ENCODE assay signal across 20 cellular contexts in genomic region chr11:12403995-12404345, GRCh38. TPM values are rescaled to one million over a fixed set of nuclear protein-coding genes. Genes with fewer than 3 reads are reported as not detected.
DNase-seq lines count a peak whose midpoint lies in the region; ATAC-seq and TF ChIP-seq lines count a peak whose summit lies in the region.
"Had no signal": no experiment of that assay in that cellular context is flagged by ENCODE, and none has a peak within 500 bp of the region (broad histone marks: within the 10 kb centered on the region; RNA-seq: fewer than 3 reads in every experiment).

No MANE protein-coding gene starts in this region.

- peaks cover 54% of the 10 kb centered on the region for H4K20me1 ChIP-seq in osteoblast (ENCODE audit: insufficient read depth, low read length)

- peaks cover 47% of the 10 kb centered on the region for H3K4me1 ChIP-seq in osteoblast (ENCODE audit: insufficient read depth, low read length)
- H3K4me1 ChIP-seq in transverse colon, result peaks cover 3 to 29% (median 13%) of the 10 kb centered on the region in 4 donors

- peaks cover 95% of the 10 kb centered on the region for H3K79me2 ChIP-seq in osteoblast (ENCODE audit: insufficient read depth, low read length)

- H3K27ac ChIP-seq in osteoblast (ENCODE audit: low read depth, low read length), result peak overlapping the region; percentile 62
- peak overlapping the region; percentile 71 to 99 (median 84) for H3K27ac ChIP-seq in transverse colon
- H3K27ac ChIP-seq: 22Rv1 had no signal

- 33 to 45% methylated on average over 1 to 2 of the region's 2 CpGs for WGBS in transverse colon (ENCODE audit: low coverage in 1 of 2), 2 donors

- peak; percentile 20 for DNase-seq in NCI-H446 treated with DMSO at 0.1 percent for 48 hours (lab: John Stamatoyannopoulos, UW)
- DNase-seq in NCI-H446 (lab: John Stamatoyannopoulos, UW), result no peak
- DNase-seq in fibroblast of the aortic adventitia (ENCODE audit: low read depth), result peak; percentile 55
- no peak for DNase-seq in osteoblast (ENCODE audit: insufficient read length, low spot score, missing footprints)
- DNase-seq in transverse colon, result no peak
- no peak for DNase-seq in C1 segment of cervical spinal cord (lab: John Stamatoyannopoulos, UW)
- DNase-seq in NCI-H2081 treated with DMSO at 0.1 percent for 48 hours (lab: John Stamatoyannopoulos, UW), result no peak
- DNase-seq: CD4-positive, CD25-positive, alpha-beta regulatory T cell; COR-L47; GDM1; HCEC 1CT; KG1; NCI-H1417; NCI-H187; NCI-H2227 treated with DMSO at 0.1 percent for 48 hours; NCI-H524 treated with DMSO at 0.1 percent for 48 hours; RPMI8226 had no signal

- TF ChIP-seq EP300 in transverse colon (IDR thresholded peaks at IDR 0.05; ENCODE audit: low read depth), result no peak

- H2AFZ ChIP-seq in osteoblast (ENCODE audit: low read length), result no peak overlapping the region
- H2AFZ ChIP-seq: GM23338 had no signal

- in situ Hi-C loops in transverse colon (cut with MboI; ENCODE audit: low pct_ligation_motif_present in 1 of 4, low pct_unique_long_range_greater_than_20kb in 1 of 4, low sequenced_read_pairs in 3 of 4), result loop anchor here in 1 of 4 donors (25.0 kb wide), 1 partner anchor 483 kb away; no protein-coding TSS in a partner anchor

- H3K4me3 ChIP-seq in fibroblast of the aortic adventitia (ENCODE audit: low read depth, low read length) (no peak overlapping the region), osteoblast (ENCODE audit: insufficient read depth, low read length) (no peak overlapping the region), transverse colon (no peak overlapping the region)
- H3K4me3 ChIP-seq: GM23338 had no signal

- H3K9me3 ChIP-seq in osteoblast (ENCODE audit: low read depth, low read length) (no peaks in the 10 kb centered on the region), transverse colon (no peaks in the 10 kb centered on the region)

- intact Hi-C loops in transverse colon (cut with DNase I; ENCODE audit: low total_unique reads), result loop anchor here (10.0 kb wide), 1 partner anchor 51 kb away; no protein-coding TSS in a partner anchor

- H3K36me3 ChIP-seq in osteoblast (ENCODE audit: insufficient read depth, low read length) (peaks cover 3% of the 10 kb centered on the region), transverse colon (no peaks in the 10 kb centered on the region)

- H3K4me2 ChIP-seq in osteoblast (ENCODE audit: insufficient read depth, low read length), result peak overlapping the region; percentile 50
- H3K4me2 ChIP-seq: GM23338 had no signal

- H3K27me3 ChIP-seq in osteoblast (ENCODE audit: insufficient read depth, low read length) (no peaks in the 10 kb centered on the region), transverse colon (no peaks in the 10 kb centered on the region)

- TF ChIP-seq CTCF in fibroblast of the aortic adventitia (IDR thresholded peaks at IDR 0.05; ENCODE audit: insufficient read depth, low read length) (no peak), osteoblast (IDR thresholded peaks at IDR 0.05; ENCODE audit: extremely low read depth, low read depth, low read length) (no peak), transverse colon (IDR thresholded peaks at IDR 0.05) (no peak)

- no peak for ATAC-seq in HG02588 (IDR thresholded peaks at IDR 0.05; ENCODE audit: unreplicated experiment)

- TF ChIP-seq POLR2A in transverse colon (IDR thresholded peaks at IDR 0.05), result no peak

RNA-seq across cellular contexts. Expression of gene PARVA, which starts 26.6 kb away (rescaled TPM):
- total RNA-seq in fibroblast of the aortic adventitia (ENCODE audit: low replicate concordance), result 64.0 and 263 TPM in 2 replicates
- total RNA-seq in osteoblast, result 74.9 and 83.7 TPM in 2 replicates
- total RNA-seq in transverse colon, result 10 to 100 TPM; 34.3 to 82.0 (median 45.1) TPM

Comparison
In these comparisons a context has a peak if more than half of its experiments do, and no peak if none do; other contexts are left out.
1. DNase-seq: peak in NCI-H446 treated with DMSO at 0.1 percent for 48 hours (single experiment) and fibroblast of the aortic adventitia (single experiment); none in NCI-H446 (0 of 2), osteoblast (single experiment), transverse colon (single experiment), C1 segment of cervical spinal cord (0 of 14) and NCI-H2081 treated with DMSO at 0.1 percent for 48 hours (single experiment).